ENCODE assay signal across 8 cellular contexts in genomic region chr11:77589181-77589520, GRCh38. TPM values are rescaled to one million over a fixed set of nuclear protein-coding genes. Genes with fewer than 3 reads are reported as not detected.
A peak's percentile ranks its signal among the peaks of the same experiment; 100 is the strongest.
DNase-seq lines count a peak whose midpoint lies in the region; ATAC-seq and TF ChIP-seq lines count a peak whose summit lies in the region.

No MANE protein-coding gene starts in this region.

- no peak overlapping the region for H3K27ac Mint-ChIP-seq in natural killer cell treated with Interleukin-12 subunit alpha and Interleukin-12 subunit beta and Interleukin-15 and Interleukin-18, amount 100 ng/mL, for 72 hours

- H3K36me3 ChIP-seq in duodenal mucosa (ENCODE audit: control insufficient read depth in 1 of 2, insufficient read depth in 2 of 2, low read length in 2 of 2) = no peaks in the 10 kb centered on the region

- no peaks in the 10 kb centered on the region for H3K9me3 Mint-ChIP-seq in natural killer cell treated with Interleukin-12 subunit alpha and Interleukin-12 subunit beta and Interleukin-15 and Interleukin-18, amount 100 ng/mL, for 72 hours

- H3K4me3 ChIP-seq in AG09309 (ENCODE audit: control insufficient read depth, low read depth, low read length) (peak overlapping the region; percentile 79), LNCaP clone FGC (ENCODE audit: low read depth, low read length) (peak overlapping the region; percentile 65), duodenal mucosa (ENCODE audit: low read depth in 1 of 2, low read length in 2 of 2) (peak overlapping the region; percentile 94 to 97)

- H3K36me3 Mint-ChIP-seq in natural killer cell treated with Interleukin-12 subunit alpha and Interleukin-12 subunit beta and Interleukin-15 and Interleukin-18, amount 100 ng/mL, for 72 hours = no peaks in the 10 kb centered on the region

- no peak for TF ChIP-seq CTCF in AG09309 (IDR thresholded peaks at IDR 0.05; ENCODE audit: control insufficient read depth, insufficient read depth, low read depth, low read length, missing control alignments)
- TF ChIP-seq CTCF in LNCaP clone FGC (IDR thresholded peaks at IDR 0.05; ENCODE audit: control insufficient read depth, extremely low read depth, insufficient read depth) = no peak

- no peak for DNase-seq in AG09309 (ENCODE audit: low read depth)
- no peak for DNase-seq in LNCaP clone FGC (ENCODE audit: low read depth)
- no peak for DNase-seq in natural killer cell treated with Interleukin-12 subunit alpha and Interleukin-12 subunit beta and Interleukin-15 and Interleukin-18, amount 100 ng/mL, for 72 hours (ENCODE audit: low spot score)
- DNase-seq in NCI-H1930 (lab: John Stamatoyannopoulos, UW) = no peak
- DNase-seq in SIG-M5 treated with dmso at 0.1 percent for 504 hours (lab: John Stamatoyannopoulos, UW; ENCODE audit: unreplicated experiment) = no peak

- H3K27me3 ChIP-seq in duodenal mucosa (ENCODE audit: control insufficient read depth in 1 of 2, insufficient read depth in 2 of 2, low read length in 2 of 2) = no peaks in the 10 kb centered on the region

- peak overlapping the region; percentile 79 for H3K4me3 Mint-ChIP-seq in natural killer cell treated with Interleukin-12 subunit alpha and Interleukin-12 subunit beta and Interleukin-15 and Interleukin-18, amount 100 ng/mL, for 72 hours

- H3K27ac ChIP-seq in duodenal mucosa (ENCODE audit: low read depth, low read length) = peak overlapping the region; percentile 79

- no peaks in the 10 kb centered on the region for H3K9me3 ChIP-seq in duodenal mucosa (ENCODE audit: control insufficient read depth in 1 of 2, low read length in 2 of 2)

- H3K27me3 Mint-ChIP-seq in natural killer cell treated with Interleukin-12 subunit alpha and Interleukin-12 subunit beta and Interleukin-15 and Interleukin-18, amount 100 ng/mL, for 72 hours = peaks cover 8 to 19% of the 10 kb centered on the region in 2 donors

- H3K9ac ChIP-seq in duodenal mucosa (ENCODE audit: low read depth in 1 of 2, low read length in 2 of 2) = peak overlapping the region; percentile 74 to 76

- H3K4me1 Mint-ChIP-seq in natural killer cell treated with Interleukin-12 subunit alpha and Interleukin-12 subunit beta and Interleukin-15 and Interleukin-18, amount 100 ng/mL, for 72 hours (ENCODE audit: low read depth in 2 of 2) = peaks cover 14 to 16% of the 10 kb centered on the region in 2 donors

- ATAC-seq in GM21390 (IDR thresholded peaks at IDR 0.05; ENCODE audit: unreplicated experiment) = peak; percentile 24
- ATAC-seq in natural killer cell treated with Interleukin-12 subunit alpha and Interleukin-12 subunit beta and Interleukin-15 and Interleukin-18, amount 100 ng/mL, for 72 hours = peak; percentile 22 to 25
- no peak for ATAC-seq in HG02678 (IDR thresholded peaks at IDR 0.05; ENCODE audit: unreplicated experiment)

- H3K4me1 ChIP-seq in duodenal mucosa (ENCODE audit: control insufficient read depth in 1 of 2, insufficient read depth in 2 of 2, low read length in 2 of 2) = peaks cover 12 to 14% of the 10 kb centered on the region in 2 donors

RNA-seq across cellular contexts. Expression of gene AQP11, which starts 0.6 kb away (rescaled TPM):
- total RNA-seq in natural killer cell treated with Interleukin-12 subunit alpha and Interleukin-12 subunit beta and Interleukin-15 and Interleukin-18, amount 100 ng/mL, for 72 hours = under 1 TPM; 0.17 to 0.20 TPM

RNA-seq across cellular contexts. Expression of gene CLNS1A, which starts 48.4 kb away (rescaled TPM):
- 100 to 1,000 TPM in 1 of 2 donors, 10 to 100 TPM in 1; 98.4 to 140 TPM for total RNA-seq in natural killer cell treated with Interleukin-12 subunit alpha and Interleukin-12 subunit beta and Interleukin-15 and Interleukin-18, amount 100 ng/mL, for 72 hours
